ENCODE assay signal across 1 cellular context in the genomic region with DNA sequence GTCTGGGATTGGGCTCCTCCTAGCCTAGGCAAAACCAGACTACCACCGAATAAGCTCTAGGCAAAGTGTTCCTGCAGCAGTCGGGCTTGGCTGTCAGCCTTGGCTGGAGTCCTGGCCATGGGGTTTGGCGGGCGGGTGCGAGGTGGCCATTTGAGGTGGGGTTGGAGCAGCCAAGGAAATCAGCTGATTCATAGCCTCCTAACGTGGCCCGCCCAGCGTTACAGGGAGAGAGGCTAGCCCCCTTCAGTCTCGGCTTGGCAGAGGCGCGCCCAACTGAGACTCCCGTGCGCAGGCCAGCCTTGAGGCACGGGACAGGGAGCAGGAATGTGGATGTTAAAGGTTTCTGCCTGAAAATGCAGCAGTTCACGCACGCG.
TF ChIP-seq lines count a peak whose summit lies in the region.

No MANE protein-coding gene starts in this region.

TF ChIP-seq in HEK293, 187 proteins besides CTCF, POLR2A, EP300 and RAD21 (continued from another document):
- TF ChIP-seq ZNF112 (tag by site-specific recombination; IDR thresholded peaks at IDR 0.05) (no peak), KLF9 (tag by site-specific recombination; IDR thresholded peaks at IDR 0.05; ENCODE audit: low read depth) (0 out of 2 replicates have a peak, but pooled peaks have one; percentile 39), ZSCAN30 (tag by site-specific recombination; IDR thresholded peaks at IDR 0.05) (peak; percentile 42; the same call in 1 of the 2 replicates), KLF1 (tag by site-specific recombination; IDR thresholded peaks at IDR 0.05) (peak; percentile 62), ZNF423 (tag by site-specific recombination; IDR thresholded peaks at IDR 0.05) (no peak)
TF ChIP-seq in HEK293: peak in this region for 11.
